Comparison of ENCODE assay signal across 16 cellular contexts in the genomic region with DNA sequence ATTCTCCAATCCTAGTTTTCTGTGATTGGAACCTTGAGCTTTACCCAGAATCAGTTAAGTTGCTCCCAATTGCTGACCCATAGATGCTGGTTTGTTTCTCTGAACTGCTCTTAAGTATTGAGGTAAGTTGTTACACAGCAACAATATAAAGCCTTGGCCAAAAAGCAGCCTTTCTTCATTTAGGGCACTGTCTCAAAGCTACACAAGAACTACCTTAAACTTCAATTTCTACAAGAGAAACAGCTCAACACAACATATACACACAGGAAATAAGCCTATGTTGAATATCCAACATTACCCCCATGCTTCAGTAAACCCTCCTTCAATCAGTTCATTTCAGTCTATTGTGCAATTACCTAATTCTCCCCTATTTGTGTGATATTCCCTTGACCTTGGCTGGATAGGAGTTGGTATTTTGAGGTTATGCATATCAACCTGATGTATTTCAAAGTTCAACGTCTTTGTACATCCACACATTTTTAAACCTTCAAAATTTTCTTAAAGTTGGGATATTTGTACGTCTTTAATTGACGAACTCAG. TPM values are rescaled to one million over a fixed set of nuclear protein-coding genes. Genes with fewer than 3 reads are reported as not detected.
DNase-seq lines count a peak whose midpoint lies in the region; ATAC-seq and TF ChIP-seq lines count a peak whose summit lies in the region.
"Had no signal": no experiment of that assay in that cellular context is flagged by ENCODE, and none has a peak within 500 bp of the region (broad histone marks: within the 10 kb centered on the region; RNA-seq: fewer than 3 reads in every experiment).

No MANE protein-coding gene starts in this region.

- RAD21 ChIA-PET in HCT116 (lab: Charles Lee; ENCODE audit: low non-redundant PET in 1 of 2, low total read pairs in 2 of 2, uncharacterized antibody in 2 of 2, unreplicated experiment in 2 of 2): no interaction called here

- no peak overlapping the region for H3K27ac ChIP-seq in HCT116 (ENCODE audit: low read depth, low read length)
- peak overlapping the region; percentile 54; the same call in 1 of the 2 replicates for H3K27ac ChIP-seq in SU-DHL-6 (ENCODE audit: low read depth, low read length)
- no peak overlapping the region for H3K27ac ChIP-seq in foreskin keratinocyte
- H3K27ac ChIP-seq: GM23248 had no signal

- ATAC-seq in HCT116 (no peak), foreskin keratinocyte (no peak), HG02588 (IDR thresholded peaks at IDR 0.05; ENCODE audit: unreplicated experiment) (no peak)

- no peak for TF ChIP-seq RAD21 in HCT116 (IDR thresholded peaks at IDR 0.05; ENCODE audit: low read depth)

- H3K4me3 ChIP-seq in Caco-2 (ENCODE audit: low read depth, low read length) (no peak overlapping the region), HCT116 (replicated peaks in 1 of 2; ENCODE audit: low read depth in 1 of 2, low read length in 2 of 2) (no peak overlapping the region), SU-DHL-6 (ENCODE audit: insufficient read depth, low read length, poor library complexity, severe bottlenecking) (no peak overlapping the region)
- H3K4me3 ChIP-seq: GM23248, smooth muscle cell had no signal

- H3K4me1 ChIP-seq in Caco-2 (peaks cover 7% of the 10 kb centered on the region), HCT116 (ENCODE audit: control insufficient read depth in 1 of 2, insufficient read depth in 2 of 2, low read length in 2 of 2) (no peaks in the 10 kb centered on the region), foreskin keratinocyte (no peaks in the 10 kb centered on the region)

- H3K36me3 ChIP-seq in Caco-2 (ENCODE audit: control insufficient read depth, insufficient read depth, low read length): peaks cover 5% of the 10 kb centered on the region; the same call in 1 of the 2 replicates
- H3K36me3 ChIP-seq in HCT116 (ENCODE audit: control insufficient read depth in 1 of 2, insufficient read depth in 2 of 2, low read length in 2 of 2): peaks cover 49 to 52% of the 10 kb centered on the region in 2 experiments
- H3K36me3 ChIP-seq in SU-DHL-6 (ENCODE audit: low read length): peaks cover 55% of the 10 kb centered on the region

- H3K27me3 Mint-ChIP-seq in Caco-2 (ENCODE audit: insufficient read depth, unreplicated experiment) (no peaks in the 10 kb centered on the region), chondrocyte (ENCODE audit: low read depth) (no peaks in the 10 kb centered on the region)

- POLR2A ChIA-PET in Caco-2 (lab: Charles Lee) (interaction anchor here (0.5 to 1.6 kb wide), 3 partner anchors 13 to 1453 kb away, joined by 3 to 7 read pairs (median 6); a partner anchor contains a TSS), HCT116 (lab: Charles Lee) (interaction anchor here (2.0 kb wide), 1 partner anchor 11 kb away, joined by 10 read pairs; no protein-coding TSS in a partner anchor)

- TF ChIP-seq CTCF in Caco-2 (IDR thresholded peaks at IDR 0.05; ENCODE audit: insufficient read depth in 1 of 2, low read depth in 1 of 2, low read length in 1 of 2, severe bottlenecking in 1 of 2, unreplicated experiment in 1 of 2): no peak
- no peak for TF ChIP-seq CTCF in HCT116 (IDR thresholded peaks at IDR 0.05 in 2 of 3, conservative IDR thresholded peaks at IDR 0.05 in 1 of 3; ENCODE audit: borderline replicate concordance in 1 of 3, insufficient read depth in 1 of 3, low read depth in 2 of 3, low read length in 2 of 3)
- TF ChIP-seq CTCF in SU-DHL-6 (IDR thresholded peaks at IDR 0.05; ENCODE audit: insufficient read depth, low read length, poor library complexity, severe bottlenecking): no peak
- peak; percentile 0 for TF ChIP-seq CTCF in foreskin keratinocyte (conservative IDR thresholded peaks at IDR 0.05)
- TF ChIP-seq CTCF in chondrocyte (IDR thresholded peaks at IDR 0.05): no peak

- H3K4me2 ChIP-seq in HCT116 (ENCODE audit: low read length) (no peak overlapping the region), SU-DHL-6 (ENCODE audit: low read depth, low read length, poor library complexity, severe bottlenecking) (no peak overlapping the region)
- H3K4me2 ChIP-seq: smooth muscle cell had no signal

- H3K4me3 Mint-ChIP-seq in Caco-2 (ENCODE audit: unreplicated experiment): no peak overlapping the region
- no peak overlapping the region for H3K4me3 Mint-ChIP-seq in chondrocyte (ENCODE audit: unreplicated experiment)

- no peaks in the 10 kb centered on the region for H3K9me2 ChIP-seq in HCT116 (ENCODE audit: insufficient read depth)
- no peaks in the 10 kb centered on the region for H3K9me2 ChIP-seq in SU-DHL-6 (replicated peaks; ENCODE audit: insufficient read depth, low read length)

- CTCF ChIA-PET in Caco-2 (lab: Charles Lee): interaction anchor here (1.3 kb wide), 1 partner anchor 37 kb away, joined by 3 read pairs; a partner anchor contains a TSS
- CTCF ChIA-PET in HCT116 (lab: Charles Lee): no interaction called here

- H3K27me3 ChIP-seq in Caco-2 (replicated peaks; ENCODE audit: control insufficient read depth, insufficient read depth, low read length): no peaks in the 10 kb centered on the region
- H3K27me3 ChIP-seq in HCT116 (ENCODE audit: insufficient read depth, low read length): no peaks in the 10 kb centered on the region
- H3K27me3 ChIP-seq in SU-DHL-6 (ENCODE audit: low read length): no peaks in the 10 kb centered on the region
- H3K27me3 ChIP-seq in foreskin keratinocyte: no peaks in the 10 kb centered on the region

- peaks cover 99% of the 10 kb centered on the region for H3F3A ChIP-seq in SU-DHL-6 (ENCODE audit: insufficient read depth)

- H3K9me3 Mint-ChIP-seq in Caco-2 (ENCODE audit: unreplicated experiment) (no peaks in the 10 kb centered on the region), chondrocyte (ENCODE audit: low read depth) (no peaks in the 10 kb centered on the region)

- H2AFZ ChIP-seq in HCT116 (ENCODE audit: low read depth, low read length, poor library complexity, severe bottlenecking): no peak overlapping the region
- H2AFZ ChIP-seq in SU-DHL-6 (ENCODE audit: low read depth, low read length, severe bottlenecking): no peak overlapping the region
- H2AFZ ChIP-seq: GM23248 had no signal

- H3K36me3 Mint-ChIP-seq in Caco-2 (ENCODE audit: insufficient read depth, unreplicated experiment) (peaks cover 100% of the 10 kb centered on the region), chondrocyte (ENCODE audit: low read depth) (peaks cover 61% of the 10 kb centered on the region)

- H3K9ac ChIP-seq in HCT116 (ENCODE audit: low read length): no peak overlapping the region
- H3K9ac ChIP-seq in SU-DHL-6 (ENCODE audit: low read length): no peak overlapping the region
- H3K9ac ChIP-seq: GM23248 had no signal

- DNase-seq in Caco-2 (no peak), HCT116 (ENCODE audit: low read depth, low spot score) (no peak), foreskin keratinocyte (no peak), chondrocyte (ENCODE audit: low spot score) (no peak), DMS114 treated with DMSO at 0.1 percent for 48 hours (lab: John Stamatoyannopoulos, UW; ENCODE audit: unreplicated experiment) (no peak)
- DNase-seq: activated CD4-positive, alpha-beta T cell treated with anti-CD3 and anti-CD28 coated beads for 1 hour; activated gamma-delta T cell; central memory CD4-positive, alpha-beta T cell; GM23248; NCI-H1417 treated with DMSO at 0.1 percent for 48 hours; NCI-H510A; occipital lobe; SHP77 treated with DMSO at 0.1 percent for 48 hours had no signal

- TF ChIP-seq POLR2A in HCT116 (IDR thresholded peaks at IDR 0.05; ENCODE audit: borderline replicate concordance, extremely low read depth, insufficient read depth, insufficient read length): no peak

- H3K79me2 ChIP-seq in HCT116 (ENCODE audit: insufficient read depth, low read length) (peaks cover 50% of the 10 kb centered on the region), SU-DHL-6 (ENCODE audit: insufficient read depth, low read length) (peaks cover 29% of the 10 kb centered on the region)

- H4K20me1 ChIP-seq in HCT116 (ENCODE audit: insufficient read depth): peaks cover 80% of the 10 kb centered on the region; the same call in 1 of the 2 replicates
- H4K20me1 ChIP-seq in SU-DHL-6 (ENCODE audit: low read depth, low read length): peaks cover 55% of the 10 kb centered on the region

- H3K27ac Mint-ChIP-seq in Caco-2 (ENCODE audit: unreplicated experiment) (peak overlapping the region; percentile 15), chondrocyte (ENCODE audit: unreplicated experiment) (no peak overlapping the region)

- H3K9me3 ChIP-seq in Caco-2: no peaks in the 10 kb centered on the region
- no peaks in the 10 kb centered on the region for H3K9me3 ChIP-seq in HCT116 (ENCODE audit: control insufficient read depth in 1 of 2, insufficient read depth in 1 of 2, low read depth in 1 of 2, low read length in 2 of 2)
- H3K9me3 ChIP-seq in SU-DHL-6 (ENCODE audit: insufficient read depth, low read length): no peaks in the 10 kb centered on the region

- BruUV-seq in Caco-2 (replicated peaks; lab: Mats Ljungman, UMichigan): no TSS peak
- BruUV-seq in HCT116 (replicated peaks; lab: Mats Ljungman, UMichigan): no TSS peak

- intact Hi-C loops in Caco-2 (cut with micrococcal nuclease; ENCODE audit: unreplicated experiment): loop anchor here (2.0 to 10.0 kb wide), 3 partner anchors 98 to 297 kb away; no protein-coding TSS in a partner anchor
- intact Hi-C loops in HCT116 (cut with micrococcal nuclease): no loop called here

- H3K4me1 Mint-ChIP-seq in Caco-2 (ENCODE audit: low read depth, unreplicated experiment): peaks cover 32% of the 10 kb centered on the region
- H3K4me1 Mint-ChIP-seq in chondrocyte (ENCODE audit: low read depth): peaks cover 54% of the 10 kb centered on the region

TF ChIP-seq in HCT116, 20 proteins besides CTCF, POLR2A, EP300 and RAD21:
- TF ChIP-seq EZH2phosphoT487 (IDR thresholded peaks at IDR 0.05; ENCODE audit: borderline replicate concordance) (no peak), CEBPB (IDR thresholded peaks at IDR 0.05; ENCODE audit: low read depth) (0 out of 2 replicates have a peak, but pooled peaks have one; percentile 14)

RNA-seq across cellular contexts. Expression of a gene that starts 11.5 kb away (rescaled TPM):
- total RNA-seq in Caco-2 (2022): 799 and 839 TPM in 2 replicates
- total RNA-seq in HCT116 (2021; ENCODE audit: unreplicated experiment): 870 TPM
- 635 and 851 TPM in 2 replicates for polyA plus RNA-seq in HCT116 (2012)
- total RNA-seq in foreskin keratinocyte: 487 and 722 TPM in 2 replicates
- polyA plus RNA-seq in foreskin keratinocyte: 784 and 981 TPM in 2 replicates
- 311 to 604 TPM (median 313 TPM) in 3 replicates for total RNA-seq in chondrocyte

RNA-seq across cellular contexts. Expression of a gene that starts 12.5 kb away (rescaled TPM):
- total RNA-seq in Caco-2 (2022) (215 and 226 TPM in 2 replicates), HCT116 (2021; ENCODE audit: unreplicated experiment) (274 TPM), foreskin keratinocyte (180 and 185 TPM in 2 replicates), chondrocyte (98.7 to 132 TPM (median 102 TPM) in 3 replicates)
- polyA plus RNA-seq in HCT116 (2012): 57.7 and 80.0 TPM in 2 replicates
- 138 and 166 TPM in 2 replicates for polyA plus RNA-seq in foreskin keratinocyte

RNA-seq across cellular contexts. Expression of a gene that starts 37.1 kb away (rescaled TPM):
- 38.4 and 39.2 TPM in 2 replicates for total RNA-seq in Caco-2 (2022)
- total RNA-seq in HCT116 (2021; ENCODE audit: unreplicated experiment): 27.0 TPM
- polyA plus RNA-seq in HCT116 (2012): 9.7 and 16.0 TPM in 2 replicates
- total RNA-seq in foreskin keratinocyte: 22.1 and 28.6 TPM in 2 replicates
- polyA plus RNA-seq in foreskin keratinocyte: 15.3 and 16.5 TPM in 2 replicates
- total RNA-seq in chondrocyte: 0.17 to 0.79 TPM (median 0.52 TPM) in 3 replicates

Comparison
In these comparisons a context has a peak if more than half of its experiments do, and no peak if none do; other contexts are left out.
1. RNA of a gene that starts 37.1 kb away (total RNA-seq): 38.4 to 39.2 TPM in Caco-2, 27.0 TPM in HCT116 (single experiment) and 22.1 to 28.6 TPM in foreskin keratinocyte; 0.17 to 0.79 TPM in chondrocyte; every median in the first group is over 10 times any median in the second.